In genomic region chr1:30990594-30990993, GRCh38 we compare ENCODE assay signal across 29 cellular contexts.
DNase-seq lines count a peak whose midpoint lies in the region; ATAC-seq, FAIRE-seq and TF ChIP-seq lines count a peak whose summit lies in the region.
"Had no signal": no experiment of that assay in that cellular context is flagged by ENCODE, and none has a peak within 500 bp of the region (broad histone marks: within the 10 kb centered on the region; RNA-seq: fewer than 3 reads in every experiment).

No MANE protein-coding gene starts in this region.

- intact Hi-C loops in activated T-helper 2 cell treated with anti-CD3 and anti-CD28 coated beads, Interferon-gamma antibody, Interleukin-2, Interleukin-4, amounts not matched to agents 10 μg/mL and 5 μg/mL and 100 μg/mL, durations not matched to agents 14 hours and 24 hours and 36 hours (cut with micrococcal nuclease) = no loop called here

- no peaks in the 10 kb centered on the region for H3K27me3 ChIP-seq in skeletal muscle tissue (ENCODE audit: control insufficient read depth in 3 of 3, insufficient read depth in 3 of 3, low read length in 3 of 3)
- H3K27me3 ChIP-seq: colonic mucosa, esophagus muscularis mucosa, gastroesophageal sphincter, vagina had no signal

- FAIRE-seq in H54 (lab: Jason Lieb, UNC) = peak; percentile 50
- FAIRE-seq: D721Med, islet of Langerhans, small intestine had no signal

- no peak for TF ChIP-seq POLR2A in H54 (IDR thresholded peaks at IDR 0.05; ENCODE audit: low read depth, low read length)

- peaks cover 11% of the 10 kb centered on the region for H3K9me3 Mint-ChIP-seq in activated T-helper 2 cell treated with anti-CD3 and anti-CD28 coated beads, Interferon-gamma antibody, Interleukin-2, Interleukin-4, amounts not matched to agents 10 μg/mL and 5 μg/mL and 100 μg/mL, durations not matched to agents 14 hours and 24 hours and 36 hours
- H3K9me3 Mint-ChIP-seq: activated B cell treated with CpG ODN at 0.5 μM for 24 hours, endodermal cell had no signal

- DNase-seq in H54 (ENCODE audit: insufficient read length, low spot score) (no peak), left kidney (ENCODE audit: low read depth, low spot score) (peak; percentile 46), nucleus accumbens (lab: John Stamatoyannopoulos, UW) (no peak)
- DNase-seq in activated T-helper 2 cell treated with anti-CD3 and anti-CD28 coated beads, Interferon-gamma antibody, Interleukin-2, Interleukin-4, amounts not matched to agents 10 μg/mL and 5 μg/mL and 100 μg/mL, durations not matched to agents 14 hours and 24 hours and 36 hours (ENCODE audit: low spot score) = no peak
- DNase-seq: activated B cell treated with CpG ODN at 0.5 μM for 24 hours; activated CD4-positive, alpha-beta T cell treated with anti-CD3 and anti-CD28 coated beads, Interleukin-2, amount 50 U/mL, for 4 hours; activated gamma-delta T cell; colonic mucosa; endodermal cell; hypothalamus; mucosa of descending colon; NCI-H1105; NCI-H2081; NCI-H446 treated with DMSO at 0.1 percent for 48 hours; OCI-M1; Right ventricle myocardium superior; small intestine; stimulated activated CD4-positive, alpha-beta T cell treated with anti-CD3 and anti-CD28 coated beads, Interleukin-2, amount 100 ng/mL, for 24 hours; T1000 had no signal

- no peak overlapping the region for H3K4me3 ChIP-seq in skeletal muscle tissue (ENCODE audit: low read length in 3 of 3)
- H3K4me3 ChIP-seq: colonic mucosa, esophagus muscularis mucosa, gastroesophageal sphincter, mucosa of descending colon, prostate gland, vagina had no signal

- H3K9ac ChIP-seq in skeletal muscle tissue (ENCODE audit: low read depth in 1 of 3, low read length in 3 of 3) = no peak overlapping the region

- no peaks in the 10 kb centered on the region for H3K27me3 Mint-ChIP-seq in activated T-helper 2 cell treated with anti-CD3 and anti-CD28 coated beads, Interferon-gamma antibody, Interleukin-2, Interleukin-4, amounts not matched to agents 10 μg/mL and 5 μg/mL and 100 μg/mL, durations not matched to agents 14 hours and 24 hours and 36 hours (ENCODE audit: low read depth)
- H3K27me3 Mint-ChIP-seq: activated B cell treated with CpG ODN at 0.5 μM for 24 hours had no signal

- ATAC-seq in GM19467 (IDR thresholded peaks at IDR 0.05; ENCODE audit: unreplicated experiment) = no peak
- ATAC-seq in HG02763 (IDR thresholded peaks at IDR 0.05; ENCODE audit: unreplicated experiment) = no peak
- ATAC-seq: gastroesophageal sphincter, mucosa of descending colon had no signal

- H3K27ac ChIP-seq in skeletal muscle tissue (ENCODE audit: low read depth, low read length) = peak overlapping the region; percentile 8
- H3K27ac ChIP-seq: C4-2B, colonic mucosa, esophagus muscularis mucosa, gastroesophageal sphincter, prostate gland, vagina had no signal

- peaks cover 15 to 36% (median 34%) of the 10 kb centered on the region in 3 donors for H3K4me1 ChIP-seq in skeletal muscle tissue (ENCODE audit: control insufficient read depth in 3 of 3, insufficient read depth in 3 of 3, low read length in 3 of 3)
- H3K4me1 ChIP-seq: colonic mucosa had no signal

- peaks cover 0 to 8% (median 0%) of the 10 kb centered on the region in 3 donors for H3K36me3 ChIP-seq in skeletal muscle tissue (ENCODE audit: control insufficient read depth in 3 of 3, insufficient read depth in 3 of 3, low read length in 3 of 3)
- H3K36me3 ChIP-seq: colonic mucosa had no signal

- peak overlapping the region; percentile 18 for H3K27ac Mint-ChIP-seq in activated T-helper 2 cell treated with anti-CD3 and anti-CD28 coated beads, Interferon-gamma antibody, Interleukin-2, Interleukin-4, amounts not matched to agents 10 μg/mL and 5 μg/mL and 100 μg/mL, durations not matched to agents 14 hours and 24 hours and 36 hours
- H3K27ac Mint-ChIP-seq: activated B cell treated with CpG ODN at 0.5 μM for 24 hours, endodermal cell had no signal

- no peaks in the 10 kb centered on the region for H3K9me3 ChIP-seq in skeletal muscle tissue (ENCODE audit: control insufficient read depth in 3 of 3, low read length in 3 of 3)
- H3K9me3 ChIP-seq: colonic mucosa, esophagus muscularis mucosa, gastroesophageal sphincter, mucosa of descending colon, prostate gland, vagina had no signal

- peaks cover 54% of the 10 kb centered on the region for H3K4me1 Mint-ChIP-seq in activated T-helper 2 cell treated with anti-CD3 and anti-CD28 coated beads, Interferon-gamma antibody, Interleukin-2, Interleukin-4, amounts not matched to agents 10 μg/mL and 5 μg/mL and 100 μg/mL, durations not matched to agents 14 hours and 24 hours and 36 hours (ENCODE audit: low read depth)

- H3K36me3 Mint-ChIP-seq in activated T-helper 2 cell treated with anti-CD3 and anti-CD28 coated beads, Interferon-gamma antibody, Interleukin-2, Interleukin-4, amounts not matched to agents 10 μg/mL and 5 μg/mL and 100 μg/mL, durations not matched to agents 14 hours and 24 hours and 36 hours (ENCODE audit: low read depth) = peaks cover 76% of the 10 kb centered on the region

- H3K4me3 Mint-ChIP-seq in activated T-helper 2 cell treated with anti-CD3 and anti-CD28 coated beads, Interferon-gamma antibody, Interleukin-2, Interleukin-4, amounts not matched to agents 10 μg/mL and 5 μg/mL and 100 μg/mL, durations not matched to agents 14 hours and 24 hours and 36 hours (ENCODE audit: low read depth) = no peak overlapping the region
- H3K4me3 Mint-ChIP-seq: activated B cell treated with CpG ODN at 0.5 μM for 24 hours, endodermal cell had no signal
